ENCODE assay signal across 26 cellular contexts in genomic region chr6:54217018-54217417, GRCh38.
A peak's percentile ranks its signal among the peaks of the same experiment; 100 is the strongest.
DNase-seq lines count a peak whose midpoint lies in the region; ATAC-seq and TF ChIP-seq lines count a peak whose summit lies in the region.
"Had no signal": no experiment of that assay in that cellular context is flagged by ENCODE, and none has a peak within 500 bp of the region (broad histone marks: within the 10 kb centered on the region; RNA-seq: fewer than 3 reads in every experiment).

No MANE protein-coding gene starts in this region.

- TF ChIP-seq CTCF in DND-41 (IDR thresholded peaks at IDR 0.05; ENCODE audit: borderline replicate concordance, extremely low read depth, low read length, poor library complexity, severe bottlenecking): no peak
- no peak for TF ChIP-seq CTCF in ovary (IDR thresholded peaks at IDR 0.05)

- no peak overlapping the region for H3K27ac Mint-ChIP-seq in stimulated activated memory B cell treated with anti-CD40 and anti-IgM and Interleukin-4, amounts not matched to agents 10 μg/mL and 1 μg/mL and 100 μg/mL, for 72 hours
- H3K27ac Mint-ChIP-seq: activated CD4-positive, alpha-beta memory T cell treated with anti-CD3 and anti-CD28 coated beads, Interleukin-2, amount 10 ng/mL, durations not matched to agents 7 days and 5 days; activated T-cell treated with anti-CD3 and anti-CD28 coated beads, Interleukin-2, amount 50 U/mL, for 24 hours; endodermal cell; memory B cell; natural killer cell had no signal

- ATAC-seq in DND-41 (ENCODE audit: insufficient read depth, low read depth): peak; percentile 69
- ATAC-seq in HG03175 (IDR thresholded peaks at IDR 0.05; ENCODE audit: unreplicated experiment): peak; percentile 82
- ATAC-seq in GM19397 (IDR thresholded peaks at IDR 0.05; ENCODE audit: unreplicated experiment): no peak
- no peak for ATAC-seq in stimulated activated memory B cell treated with anti-CD40 and anti-IgM and Interleukin-4, amounts not matched to agents 10 μg/mL and 1 μg/mL and 100 μg/mL, for 72 hours
- ATAC-seq: heart left ventricle, K562, natural killer cell had no signal

- no peaks in the 10 kb centered on the region for H3K36me3 Mint-ChIP-seq in stimulated activated memory B cell treated with anti-CD40 and anti-IgM and Interleukin-4, amounts not matched to agents 10 μg/mL and 1 μg/mL and 100 μg/mL, for 72 hours
- H3K36me3 Mint-ChIP-seq: memory B cell, natural killer cell had no signal

- no peak overlapping the region for H3K27ac ChIP-seq in DND-41 (ENCODE audit: low read length)
- no peak overlapping the region for H3K27ac ChIP-seq in ovary
- H3K27ac ChIP-seq: heart left ventricle, prostate gland, VCaP had no signal

- no peaks in the 10 kb centered on the region for H3K36me3 ChIP-seq in DND-41 (ENCODE audit: insufficient read depth, low read length)
- H3K36me3 ChIP-seq in ovary: no peaks in the 10 kb centered on the region
- H3K36me3 ChIP-seq: prostate gland had no signal

- H3K27me3 ChIP-seq in DND-41 (ENCODE audit: insufficient read depth, low read length, poor library complexity) (no peaks in the 10 kb centered on the region), ovary (no peaks in the 10 kb centered on the region)
- H3K27me3 ChIP-seq: heart left ventricle had no signal

- WGBS in ovary, 3 donors: 36 to 40% (median 36%) methylated on average over 3 of the region's 3 CpGs

- H3K9ac ChIP-seq in DND-41 (ENCODE audit: low read depth, low read length): no peak overlapping the region

- TF ChIP-seq POLR2A in ovary (IDR thresholded peaks at IDR 0.05): no peak

- H3K4me2 ChIP-seq in DND-41 (ENCODE audit: insufficient read depth, low read length): no peak overlapping the region

- H3K9me3 Mint-ChIP-seq in stimulated activated memory B cell treated with anti-CD40 and anti-IgM and Interleukin-4, amounts not matched to agents 10 μg/mL and 1 μg/mL and 100 μg/mL, for 72 hours: no peaks in the 10 kb centered on the region
- H3K9me3 Mint-ChIP-seq: activated CD4-positive, alpha-beta memory T cell treated with anti-CD3 and anti-CD28 coated beads, Interleukin-2, amount 10 ng/mL, durations not matched to agents 7 days and 5 days; endodermal cell; memory B cell had no signal

- H2AFZ ChIP-seq in DND-41 (ENCODE audit: low read depth, low read length): no peak overlapping the region

- TF ChIP-seq EP300 in ovary (IDR thresholded peaks at IDR 0.05): no peak

- intact Hi-C loops in ovary (cut with DNase I): no loop called here

- no peaks in the 10 kb centered on the region for H3K27me3 Mint-ChIP-seq in stimulated activated memory B cell treated with anti-CD40 and anti-IgM and Interleukin-4, amounts not matched to agents 10 μg/mL and 1 μg/mL and 100 μg/mL, for 72 hours
- H3K27me3 Mint-ChIP-seq: activated CD4-positive, alpha-beta memory T cell treated with anti-CD3 and anti-CD28 coated beads, Interleukin-2, amount 10 ng/mL, durations not matched to agents 7 days and 5 days; activated T-cell treated with anti-CD3 and anti-CD28 coated beads, Interleukin-2, amount 50 U/mL, for 24 hours; memory B cell had no signal

- H3K79me2 ChIP-seq in DND-41 (ENCODE audit: insufficient read depth, low read length): no peaks in the 10 kb centered on the region

- H3K4me1 Mint-ChIP-seq in stimulated activated memory B cell treated with anti-CD40 and anti-IgM and Interleukin-4, amounts not matched to agents 10 μg/mL and 1 μg/mL and 100 μg/mL, for 72 hours: peaks cover 6% of the 10 kb centered on the region
- H3K4me1 Mint-ChIP-seq: activated CD4-positive, alpha-beta memory T cell treated with anti-CD3 and anti-CD28 coated beads, Interleukin-2, amount 10 ng/mL, durations not matched to agents 7 days and 5 days; memory B cell had no signal

- H3K9me3 ChIP-seq in DND-41 (ENCODE audit: insufficient read depth, low read length, severe bottlenecking): no peaks in the 10 kb centered on the region
- no peaks in the 10 kb centered on the region for H3K9me3 ChIP-seq in ovary
- H3K9me3 ChIP-seq: heart left ventricle, prostate gland had no signal

- H3K4me3 ChIP-seq in DND-41 (ENCODE audit: low read depth in 1 of 2, low read length in 2 of 2): no peak overlapping the region
- no peak overlapping the region for H3K4me3 ChIP-seq in ovary
- H3K4me3 ChIP-seq: heart left ventricle, K562, prostate gland had no signal

- no peak overlapping the region for H3K4me3 Mint-ChIP-seq in stimulated activated memory B cell treated with anti-CD40 and anti-IgM and Interleukin-4, amounts not matched to agents 10 μg/mL and 1 μg/mL and 100 μg/mL, for 72 hours
- H3K4me3 Mint-ChIP-seq: activated CD4-positive, alpha-beta memory T cell treated with anti-CD3 and anti-CD28 coated beads, Interleukin-2, amount 10 ng/mL, durations not matched to agents 7 days and 5 days; activated T-cell treated with anti-CD3 and anti-CD28 coated beads, Interleukin-2, amount 50 U/mL, for 24 hours; endodermal cell; memory B cell; natural killer cell had no signal

- DNase-seq in DND-41 (peak; percentile 18), NOMO-1 treated with dmso at 0.1 percent for 144 hours (lab: John Stamatoyannopoulos, UW; ENCODE audit: unreplicated experiment) (peak; percentile 39), glomerular visceral epithelial cell (ENCODE audit: extremely low spot score) (peak; percentile 8), RPMI8226 (no peak), ovary (no peak)
- DNase-seq: activated CD4-positive, alpha-beta memory T cell treated with anti-CD3 and anti-CD28 coated beads, Interleukin-2, amount 10 ng/mL, durations not matched to agents 7 days and 5 days; activated naive CD4-positive, alpha-beta T cell treated with anti-CD3 and anti-CD28 coated beads, Interleukin-2, amount 50 U/mL, for 16 hours; activated T-cell treated with anti-CD3 and anti-CD28 coated beads, Interleukin-2, amount 50 U/mL, for 24 hours; endodermal cell; GF-D8; heart left ventricle; islet precursor cell; natural killer cell; NCI-H1417 treated with DMSO at 0.1 percent for 48 hours; NCI-H2171 treated with DMSO at 0.1 percent for 48 hours; NCI-H748 treated with DMSO at 0.1 percent for 48 hours; small intestine; stimulated activated CD4-positive, alpha-beta T cell treated with anti-CD3 and anti-CD28 coated beads, Interleukin-4, amount 100 ng/mL, for 24 hours; substantia nigra had no signal

- peaks cover 4% of the 10 kb centered on the region; the same call in 1 of the 2 replicates for H3K4me1 ChIP-seq in DND-41 (ENCODE audit: insufficient read depth, low read length)
- H3K4me1 ChIP-seq in ovary (ENCODE audit: insufficient read depth): no peaks in the 10 kb centered on the region
- H3K4me1 ChIP-seq: heart left ventricle, prostate gland had no signal

- no peaks in the 10 kb centered on the region for H4K20me1 ChIP-seq in DND-41 (ENCODE audit: insufficient read depth, low read length)

Comparison
In these comparisons a context has a peak if more than half of its experiments do, and no peak if none do; other contexts are left out.
1. ATAC-seq: peak in DND-41 (single experiment) and HG03175 (single experiment); none in GM19397 (single experiment) and stimulated activated memory B cell treated with anti-CD40 and anti-IgM and Interleukin-4, amounts not matched to agents 10 μg/mL and 1 μg/mL and 100 μg/mL, for 72 hours (single experiment).
2. DNase-seq: peak in DND-41 (single experiment), NOMO-1 treated with dmso at 0.1 percent for 144 hours (single experiment) and glomerular visceral epithelial cell (single experiment); none in RPMI8226 (single experiment) and ovary (0 of 5).